In genomic region chr11:78022397-78023396, GRCh38 we compare ENCODE assay signal across 1 cellular context.
TF ChIP-seq lines count a peak whose summit lies in the region.

TSS of gene KCTD14 (minus strand) at chr11:78023276. CDS start at chr11:78023249, 27 bp downstream.

TF ChIP-seq in HepG2, 621 proteins besides CTCF, POLR2A, EP300 and RAD21 (continued from another document and continues in another):
- TF ChIP-seq PBX3 (CRISPR knock-in tag; IDR thresholded peaks at IDR 0.05; ENCODE audit: borderline replicate concordance): no peak
- no peak for TF ChIP-seq KDM6A (CRISPR knock-in tag; IDR thresholded peaks at IDR 0.05; ENCODE audit: low read depth)
- no peak; the same call in 1 of the 2 replicates for TF ChIP-seq ZNF234 (CRISPR knock-in tag; conservative IDR thresholded peaks at IDR 0.05)
- TF ChIP-seq ATF6 (CRISPR knock-in tag; conservative IDR thresholded peaks at IDR 0.05): no peak; the same call in 1 of the 2 replicates
- no peak for TF ChIP-seq ZNF264 (CRISPR knock-in tag; IDR thresholded peaks at IDR 0.05)
- peak; percentile 68; the same call in 1 of the 2 replicates for TF ChIP-seq ZNF362 (CRISPR knock-in tag; IDR thresholded peaks at IDR 0.05; ENCODE audit: borderline replicate concordance)
- TF ChIP-seq THAP9 (CRISPR knock-in tag; IDR thresholded peaks at IDR 0.05; ENCODE audit: borderline replicate concordance): 0 out of 2 replicates have a peak, but pooled peaks have one; percentile 8
- no peak for TF ChIP-seq KDM1A (CRISPR knock-in tag; IDR thresholded peaks at IDR 0.05)
- TF ChIP-seq ZNF7 (CRISPR knock-in tag; IDR thresholded peaks at IDR 0.05): no peak
- peak; percentile 27; the same call in 1 of the 2 replicates for TF ChIP-seq RARA (CRISPR knock-in tag; IDR thresholded peaks at IDR 0.05)
- peak; percentile 2; the same call in 1 of the 2 replicates for TF ChIP-seq MYPOP (CRISPR knock-in tag; IDR thresholded peaks at IDR 0.05)
- TF ChIP-seq USF2 (IDR thresholded peaks at IDR 0.05; ENCODE audit: low read depth, low read length): no peak
- TF ChIP-seq USF2 (CRISPR knock-in tag; IDR thresholded peaks at IDR 0.05; ENCODE audit: borderline replicate concordance): no peak
- TF ChIP-seq ZNF329 (CRISPR knock-in tag; IDR thresholded peaks at IDR 0.05; ENCODE audit: low read depth): no peak; the same call in 1 of the 2 replicates
- TF ChIP-seq ZSCAN31 (CRISPR knock-in tag; IDR thresholded peaks at IDR 0.05; ENCODE audit: low read depth): no peak
- no peak for TF ChIP-seq NFIB (CRISPR knock-in tag; IDR thresholded peaks at IDR 0.05; ENCODE audit: borderline replicate concordance)
- peak; percentile 83 for TF ChIP-seq ZFX (CRISPR knock-in tag; IDR thresholded peaks at IDR 0.05; ENCODE audit: low read depth)
- TF ChIP-seq NFE2L1 (CRISPR knock-in tag; IDR thresholded peaks at IDR 0.05; ENCODE audit: borderline replicate concordance): no peak
- TF ChIP-seq RXRA (CRISPR knock-in tag; IDR thresholded peaks at IDR 0.05): peak; percentile 47; the same call in 1 of the 2 replicates
- TF ChIP-seq ZBTB21 (CRISPR knock-in tag; IDR thresholded peaks at IDR 0.05): no peak
- TF ChIP-seq NFATC3 (CRISPR knock-in tag; IDR thresholded peaks at IDR 0.05): no peak
- TF ChIP-seq ZNF367 (CRISPR knock-in tag; IDR thresholded peaks at IDR 0.05; ENCODE audit: borderline replicate concordance): no peak
- TF ChIP-seq TEF (CRISPR knock-in tag; IDR thresholded peaks at IDR 0.05): no peak
- no peak for TF ChIP-seq SNRNP70 (IDR thresholded peaks at IDR 0.05; ENCODE audit: low read depth, low read length)
- TF ChIP-seq ZSCAN20 (CRISPR knock-in tag; IDR thresholded peaks at IDR 0.05; ENCODE audit: borderline replicate concordance): no peak
- no peak for TF ChIP-seq HOXD1 (CRISPR knock-in tag; IDR thresholded peaks at IDR 0.05)
- no peak for TF ChIP-seq ZXDC (CRISPR knock-in tag; IDR thresholded peaks at IDR 0.05)
- no peak for TF ChIP-seq ZNF564 (CRISPR knock-in tag; IDR thresholded peaks at IDR 0.05)
- TF ChIP-seq ZNF20 (CRISPR knock-in tag; IDR thresholded peaks at IDR 0.05): no peak
- no peak for TF ChIP-seq TCF7L2 (IDR thresholded peaks at IDR 0.05; ENCODE audit: low read depth, low read length)
- 0 out of 2 replicates have a peak, but pooled peaks have one; percentile 22 for TF ChIP-seq ZBTB25 (CRISPR knock-in tag; IDR thresholded peaks at IDR 0.05)
- TF ChIP-seq ZNF280B (CRISPR knock-in tag; IDR thresholded peaks at IDR 0.05; ENCODE audit: borderline replicate concordance): peak; percentile 13; the same call in 1 of the 2 replicates
- no peak for TF ChIP-seq TMF1 (CRISPR knock-in tag; IDR thresholded peaks at IDR 0.05; ENCODE audit: low read depth)
- TF ChIP-seq MED8 (CRISPR knock-in tag; IDR thresholded peaks at IDR 0.05; ENCODE audit: insufficient replicate concordance): no peak
- no peak for TF ChIP-seq NPAS2 (CRISPR knock-in tag; IDR thresholded peaks at IDR 0.05; ENCODE audit: borderline replicate concordance)
- TF ChIP-seq ZNF720 (CRISPR knock-in tag; IDR thresholded peaks at IDR 0.05): no peak
- TF ChIP-seq PHF20 (CRISPR knock-in tag; IDR thresholded peaks at IDR 0.05): peak; percentile 71; the same call in 1 of the 2 replicates
- TF ChIP-seq ZNF3 (CRISPR knock-in tag; IDR thresholded peaks at IDR 0.05): no peak
- peak; percentile 24; the same call in 1 of the 2 replicates for TF ChIP-seq THAP11 (CRISPR knock-in tag; IDR thresholded peaks at IDR 0.05)
- TF ChIP-seq ZNF235 (CRISPR knock-in tag; IDR thresholded peaks at IDR 0.05; ENCODE audit: borderline replicate concordance): 0 out of 2 replicates have a peak, but pooled peaks have one; percentile 52
- TF ChIP-seq ZNF354B (CRISPR knock-in tag; IDR thresholded peaks at IDR 0.05): no peak
